8 cellular contexts compared by ENCODE assay signal in the genomic region with DNA sequence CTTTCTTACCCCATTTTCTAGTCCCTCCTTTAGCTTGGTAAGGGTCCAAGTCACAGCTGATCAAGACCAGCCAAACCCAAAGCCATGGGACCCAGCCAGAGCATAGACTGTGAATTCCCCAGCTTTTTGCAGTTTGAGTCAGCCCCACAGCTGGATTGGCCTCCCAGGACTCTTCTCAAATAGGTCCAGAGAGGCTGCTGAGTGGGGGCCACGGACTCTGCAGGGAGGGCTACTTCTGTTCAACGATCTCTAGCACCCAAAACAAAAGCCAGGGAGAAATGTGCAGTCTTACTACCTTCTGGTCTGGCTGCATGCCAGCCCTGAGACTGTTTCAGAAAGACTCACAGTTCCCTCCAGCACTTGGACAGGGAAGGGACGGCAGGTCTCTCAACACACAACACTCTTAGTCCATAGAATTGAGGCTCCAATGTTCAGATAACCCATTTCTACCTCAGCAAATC. TPM values are rescaled to one million over a fixed set of nuclear protein-coding genes. Genes with fewer than 3 reads are reported as not detected.
DNase-seq lines count a peak whose midpoint lies in the region; ATAC-seq and TF ChIP-seq lines count a peak whose summit lies in the region.

No MANE protein-coding gene starts in this region.

- peaks cover 89% of the 10 kb centered on the region for H3K27me3 Mint-ChIP-seq in neural crest cell (ENCODE audit: low read depth)

- no peak overlapping the region for H3K27ac Mint-ChIP-seq in neural crest cell (ENCODE audit: unreplicated experiment)

- in situ Hi-C loops in astrocyte of the cerebellum (cut with HindIII; ENCODE audit: low sequenced_read_pairs) = no loop called here

- no peaks in the 10 kb centered on the region for H3K9me3 Mint-ChIP-seq in neural crest cell

- H3K4me3 ChIP-seq in astrocyte of the cerebellum (ENCODE audit: low read depth, low read length) = peak overlapping the region; percentile 54

- intact Hi-C loops in Right ventricle myocardium inferior (cut with DNase I) = no loop called here

- TF ChIP-seq CTCF in astrocyte of the cerebellum (IDR thresholded peaks at IDR 0.05; ENCODE audit: low read depth, low read length, missing control alignments) (no peak), neural crest cell (conservative IDR thresholded peaks at IDR 0.05) (no peak)

- ATAC-seq in HG03439 (IDR thresholded peaks at IDR 0.05; ENCODE audit: unreplicated experiment) (no peak), GM19452 (IDR thresholded peaks at IDR 0.05; ENCODE audit: unreplicated experiment) (no peak), GM19324 (IDR thresholded peaks at IDR 0.05; ENCODE audit: low FRiP score, unreplicated experiment) (no peak), Right ventricle myocardium inferior (no peak)

- DNase-seq in Daoy (ENCODE audit: low read depth) = peak; percentile 67
- peak; percentile 27 for DNase-seq in HT1080 (ENCODE audit: low read depth)
- peak; percentile 92 for DNase-seq in astrocyte of the cerebellum (ENCODE audit: low read depth)
- DNase-seq in neural crest cell (ENCODE audit: low read depth, low spot score) = no peak
- no peak for DNase-seq in Right ventricle myocardium inferior (ENCODE audit: missing footprints)

- peak overlapping the region; percentile 48 for H3K4me3 Mint-ChIP-seq in neural crest cell

- peaks cover 9% of the 10 kb centered on the region for H3K4me1 Mint-ChIP-seq in neural crest cell

- no peaks in the 10 kb centered on the region for H3K36me3 Mint-ChIP-seq in neural crest cell (ENCODE audit: low read depth)

RNA-seq across cellular contexts. Expression of gene VDR, which starts 1.6 kb away (rescaled TPM):
- total RNA-seq in Daoy (2014; rRNA removed; shearing (Covaris generic)) = 10.1 and 12.1 TPM in 2 replicates
- 3.6 and 6.1 TPM in 2 replicates for total RNA-seq in HT1080 (2014; rRNA removed; shearing (Covaris generic))
- 6.8 and 9.9 TPM in 2 replicates for polyA plus RNA-seq in HT1080 (2015; cell fraction: cytosol; rRNA removed)
- 9.9 and 12.7 TPM in 2 replicates for polyA plus RNA-seq in HT1080 (2015; cell fraction: nucleus; rRNA removed)
- not detected in 2 replicates for total RNA-seq in neural crest cell
- total RNA-seq in Right ventricle myocardium inferior = 0.35 TPM

Comparison
In these comparisons a context has a peak if more than half of its experiments do, and no peak if none do; other contexts are left out.
1. DNase-seq: peak in Daoy (single experiment), HT1080 (single experiment) and astrocyte of the cerebellum (single experiment); none in neural crest cell (single experiment) and Right ventricle myocardium inferior (single experiment).